13 cellular contexts compared by ENCODE assay signal in the genomic region with DNA sequence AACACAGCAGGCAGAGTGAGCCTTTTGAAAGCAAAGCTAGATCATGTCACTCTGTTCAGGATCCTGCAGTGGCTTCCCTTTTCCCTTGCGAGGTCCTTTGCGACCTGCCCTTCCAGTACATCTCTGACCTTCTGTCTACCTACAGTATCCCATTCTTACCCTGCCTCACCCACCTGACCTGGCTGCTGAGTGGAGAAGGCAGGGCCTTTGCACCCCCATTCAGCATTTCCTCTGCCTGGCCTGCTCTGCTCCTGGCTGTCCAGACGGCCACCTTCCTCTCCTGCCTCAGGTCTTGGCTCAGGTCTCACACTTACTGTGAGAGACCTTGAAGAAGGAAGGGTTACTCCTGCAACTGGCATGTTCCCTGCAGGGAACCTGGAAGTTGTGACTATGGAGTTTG.
A peak's percentile ranks its signal among the peaks of the same experiment; 100 is the strongest.
DNase-seq lines count a peak whose midpoint lies in the region; ATAC-seq and TF ChIP-seq lines count a peak whose summit lies in the region.
"Had no signal": no experiment of that assay in that cellular context is flagged by ENCODE, and none has a peak within 500 bp of the region (broad histone marks: within the 10 kb centered on the region; RNA-seq: fewer than 3 reads in every experiment).

No MANE protein-coding gene starts in this region.

- H2AFZ ChIP-seq in IMR-90 (replicated peaks; ENCODE audit: low read length, poor library complexity) (peak overlapping the region; percentile 15), mesenchymal stem cell (ENCODE audit: low read depth, low read length) (no peak overlapping the region)

- H4K8ac ChIP-seq in IMR-90 (ENCODE audit: low read depth in 2 of 2, low read length in 2 of 2): peak overlapping the region in 1 of 2 experiments; percentile 86; a peak in 1 of 4 replicates
- H4K8ac ChIP-seq in mesenchymal stem cell (ENCODE audit: low read length): peak overlapping the region; percentile 68

- H3K4me1 ChIP-seq in IMR-90 (ENCODE audit: control insufficient read depth, insufficient read depth, low read length) (peaks cover 9% of the 10 kb centered on the region), mesenchymal stem cell (ENCODE audit: control insufficient read depth, insufficient read depth, low read depth, low read length) (peaks cover 17% of the 10 kb centered on the region), gastrocnemius medialis (peaks cover 71 to 72% of the 10 kb centered on the region in 2 donors)

- H3K27me3 ChIP-seq in IMR-90 (ENCODE audit: control insufficient read depth, insufficient read depth, low read length) (no peaks in the 10 kb centered on the region), mesenchymal stem cell (ENCODE audit: control insufficient read depth in 1 of 2, insufficient read depth in 1 of 2, low read length in 2 of 2) (no peaks in the 10 kb centered on the region), gastrocnemius medialis (no peaks in the 10 kb centered on the region)

- H3K14ac ChIP-seq in IMR-90 (replicated peaks; ENCODE audit: low read depth, low read length) (peak overlapping the region; percentile 4; the same call in 1 of the 2 replicates), mesenchymal stem cell (ENCODE audit: low read length in 2 of 2) (peak overlapping the region in 1 of 2 experiments; percentile 94)

- H3K9me1 ChIP-seq in IMR-90 (ENCODE audit: insufficient read depth, low read length): peaks cover 11% of the 10 kb centered on the region

- H4K5ac ChIP-seq in IMR-90 (ENCODE audit: low read depth, low read length): no peak overlapping the region

- peaks cover 3 to 18% of the 10 kb centered on the region in 2 experiments; a peak in 2 of 4 replicates for H3K79me1 ChIP-seq in IMR-90 (ENCODE audit: low read depth in 1 of 2, low read length in 2 of 2)
- H3K79me1 ChIP-seq in mesenchymal stem cell (replicated peaks; ENCODE audit: low read length, poor library complexity, severe bottlenecking): peaks cover 24% of the 10 kb centered on the region

- H3K9ac ChIP-seq in IMR-90 (ENCODE audit: low read depth, low read length) (no peak overlapping the region), mesenchymal stem cell (ENCODE audit: low read length) (peak overlapping the region; percentile 91)

- TF ChIP-seq CTCF in IMR-90 (conservative IDR thresholded peaks at IDR 0.05; ENCODE audit: low read depth, low read length): no peak
- no peak for TF ChIP-seq CTCF in gastrocnemius medialis (IDR thresholded peaks at IDR 0.05 in 4 of 5, conservative IDR thresholded peaks at IDR 0.05 in 1 of 5)

- H3K56ac ChIP-seq in IMR-90 (ENCODE audit: extremely low read depth, insufficient read depth, low read length): no peak overlapping the region

- H3K18ac ChIP-seq in IMR-90 (ENCODE audit: low read depth, low read length) (no peak overlapping the region; the same call in 1 of the 2 replicates), mesenchymal stem cell (ENCODE audit: low read depth in 1 of 2, low read length in 2 of 2) (peak overlapping the region; percentile 25 to 67)

- H3K9me3 ChIP-seq in IMR-90 (ENCODE audit: control insufficient read depth, insufficient read depth, low read length) (no peaks in the 10 kb centered on the region), mesenchymal stem cell (ENCODE audit: control insufficient read depth, low read length) (no peaks in the 10 kb centered on the region), gastrocnemius medialis (no peaks in the 10 kb centered on the region)

- H2AK9ac ChIP-seq in IMR-90 (replicated peaks; ENCODE audit: low read depth, low read length, poor library complexity): peak overlapping the region; percentile 6

- H4K91ac ChIP-seq in IMR-90 (ENCODE audit: insufficient read depth, low read depth, low read length): no peak overlapping the region
- no peak overlapping the region for H4K91ac ChIP-seq in mesenchymal stem cell (ENCODE audit: low read length)

- H3K4ac ChIP-seq in IMR-90 (ENCODE audit: low read depth, low read length) (0 out of 2 replicates have a peak overlapping the region, but pooled peaks have one; percentile 3), mesenchymal stem cell (ENCODE audit: low read depth in 1 of 2, low read length in 2 of 2) (peak overlapping the region; percentile 42 to 55)

- DNase-seq in IMR-90 (no peak), mesenchymal stem cell (no peak), gastrocnemius medialis (no peak), HPDE6-E6E7 (ENCODE audit: extremely low spot score) (no peak), LoVo (ENCODE audit: low spot score) (no peak)
- DNase-seq in stimulated activated CD4-positive, alpha-beta T cell treated with anti-CD3 and anti-CD28 coated beads, Interleukin-12 subunit alpha, Interleukin-12 subunit beta, amount 100 ng/mL, for 4 hours: no peak
- DNase-seq: activated CD4-positive, alpha-beta T cell treated with anti-CD3 and anti-CD28 coated beads, Interleukin-2, amount 50 U/mL, for 48 hours; islet precursor cell; MV-4-11; NCI-H2227 treated with DMSO at 0.1 percent for 48 hours; stimulated activated naive CD8-positive, alpha-beta T cell treated with anti-CD3 and anti-CD28 coated beads, Interleukin-15, amount 100 ng/mL, for 72 hours had no signal

- H3K27ac ChIP-seq in IMR-90 (ENCODE audit: insufficient read depth, low read length): no peak overlapping the region; the same call in 1 of the 2 replicates
- peak overlapping the region; percentile 97 for H3K27ac ChIP-seq in cingulate gyrus (ENCODE audit: low read depth, low read length)
- no peak overlapping the region for H3K27ac ChIP-seq in mesenchymal stem cell (ENCODE audit: low read length, poor library complexity, severe bottlenecking)
- peak overlapping the region; percentile 85 to 94 (median 90) for H3K27ac ChIP-seq in gastrocnemius medialis

- ATAC-seq in IMR-90 (ENCODE audit: low read depth) (no peak), gastrocnemius medialis (peak in 1 of 2 donors; percentile 17), HG03571 (IDR thresholded peaks at IDR 0.05; ENCODE audit: unreplicated experiment) (no peak)
- ATAC-seq: stimulated activated naive CD8-positive, alpha-beta T cell treated with anti-CD3 and anti-CD28 coated beads, Interleukin-15, amount 100 ng/mL, for 72 hours had no signal

- H2AK5ac ChIP-seq in IMR-90 (ENCODE audit: low read depth, low read length) (no peak overlapping the region), mesenchymal stem cell (ENCODE audit: low read length, severe bottlenecking) (peak overlapping the region; percentile 2)

- H2BK5ac ChIP-seq in IMR-90 (ENCODE audit: low read depth, low read length, poor library complexity, severe bottlenecking) (no peak overlapping the region), mesenchymal stem cell (ENCODE audit: low read depth, low read length, poor library complexity, severe bottlenecking) (no peak overlapping the region)

- H2BK12ac ChIP-seq in mesenchymal stem cell (ENCODE audit: low read length in 2 of 2): peak overlapping the region; percentile 22 to 69

- dilution Hi-C loops in IMR-90 (cut with HindIII; ENCODE audit: low sequenced_read_pairs, unreplicated experiment): no loop called here

- POLR2A ChIA-PET in IMR-90 (lab: Charles Lee; ENCODE audit: unreplicated experiment): no interaction called here

- H2BK20ac ChIP-seq in IMR-90 (ENCODE audit: low read depth, low read length): no peak overlapping the region

- no peak overlapping the region; the same call in 1 of the 2 replicates for H3K4me2 ChIP-seq in IMR-90 (ENCODE audit: low read depth, low read length)
- no peak overlapping the region for H3K4me2 ChIP-seq in mesenchymal stem cell (ENCODE audit: low read length, poor library complexity, severe bottlenecking)

- H3K4me3 ChIP-seq in IMR-90 (ENCODE audit: insufficient read depth, low read depth, low read length): no peak overlapping the region
- peak overlapping the region in 1 of 2 experiments; percentile 71 for H3K4me3 ChIP-seq in mesenchymal stem cell (ENCODE audit: insufficient read depth in 1 of 2, low read depth in 1 of 2, low read length in 2 of 2)
- H3K4me3 ChIP-seq in gastrocnemius medialis: no peak overlapping the region

- H3K36me3 ChIP-seq in IMR-90 (ENCODE audit: control insufficient read depth, insufficient read depth, low read length): no peaks in the 10 kb centered on the region
- no peaks in the 10 kb centered on the region for H3K36me3 ChIP-seq in mesenchymal stem cell (ENCODE audit: control insufficient read depth in 1 of 2, insufficient read depth in 2 of 2, low read depth in 1 of 2, low read length in 2 of 2)
- no peaks in the 10 kb centered on the region for H3K36me3 ChIP-seq in gastrocnemius medialis

- TF ChIP-seq POLR2A in IMR-90 (IDR thresholded peaks at IDR 0.05; ENCODE audit: low read depth, low read length) (no peak), gastrocnemius medialis (IDR thresholded peaks at IDR 0.05) (no peak)

- no TSS peak for BruUV-seq in IMR-90 (replicated peaks; lab: Mats Ljungman, UMichigan)

- no peak for TF ChIP-seq RAD21 in IMR-90 (IDR thresholded peaks at IDR 0.05; ENCODE audit: low read length)

- intact Hi-C loops in IMR-90 (cut with micrococcal nuclease) (loop anchor here (2.0 kb wide), 1 partner anchor 30 kb away; no protein-coding TSS in a partner anchor), gastrocnemius medialis (cut with DNase I; ENCODE audit: low total_unique reads) (no loop called here)

- no CpG with 5 or more reads among the region's 3 CpGs for WGBS in IMR-90 (ENCODE audit: extremely low coverage in 2 of 2, insufficient read length in 1 of 2), 2 experiments
- WGBS in mesenchymal stem cell: 90% methylated on average over 3 of the region's 3 CpGs

- H2BK15ac ChIP-seq in IMR-90 (ENCODE audit: low read depth, low read length) (no peak overlapping the region), mesenchymal stem cell (ENCODE audit: low read depth, poor library complexity, severe bottlenecking) (no peak overlapping the region)

- CTCF ChIA-PET in IMR-90 (lab: Yijun Ruan, JAX): no interaction called here

- H3K23ac ChIP-seq in IMR-90 (ENCODE audit: low read depth, low read length): no peak overlapping the region
- no peak overlapping the region for H3K23ac ChIP-seq in mesenchymal stem cell (ENCODE audit: low read length in 2 of 2)

- no peaks in the 10 kb centered on the region for H4K20me1 ChIP-seq in IMR-90 (ENCODE audit: insufficient read depth, low read length)

- H2BK120ac ChIP-seq in IMR-90 (ENCODE audit: low read depth, low read length) (no peak overlapping the region), mesenchymal stem cell (ENCODE audit: low read depth, low read length) (peak overlapping the region; percentile 2)

- in situ Hi-C loops in IMR-90 (cut with MboI; ENCODE audit: low sequenced_read_pairs): no loop called here
- in situ Hi-C loops in gastrocnemius medialis (cut with MboI; ENCODE audit: low sequenced_read_pairs in 4 of 4): no loop called here

TF ChIP-seq in IMR-90, 13 proteins besides CTCF, POLR2A, EP300 and RAD21 (continues in another document):
- no peak for TF ChIP-seq MXI1 (IDR thresholded peaks at IDR 0.05; ENCODE audit: borderline replicate concordance, low read depth, low read length)

Comparison
In these comparisons a context has a peak if more than half of its experiments do, and no peak if none do; other contexts are left out.
1. H3K27ac ChIP-seq: peak in cingulate gyrus (single experiment) and gastrocnemius medialis (4 of 4); none in IMR-90 (single experiment) and mesenchymal stem cell (single experiment).